In genomic region chr2:158665536-158666302, GRCh38 we compare ENCODE assay signal across 20 cellular contexts.
A peak's percentile ranks its signal among the peaks of the same experiment; 100 is the strongest.
DNase-seq lines count a peak whose midpoint lies in the region; ATAC-seq and TF ChIP-seq lines count a peak whose summit lies in the region.
"Had no signal": no experiment of that assay in that cellular context is flagged by ENCODE, and none has a peak within 500 bp of the region (broad histone marks: within the 10 kb centered on the region; RNA-seq: fewer than 3 reads in every experiment).

No MANE protein-coding gene starts in this region.

- peaks cover 45% of the 10 kb centered on the region for H3K4me1 Mint-ChIP-seq in mesothelial cell of epicardium
- no peaks in the 10 kb centered on the region for H3K4me1 Mint-ChIP-seq in WTC11
- H3K4me1 Mint-ChIP-seq: activated CD4-positive, alpha-beta T cell treated with anti-CD3 and anti-CD28 coated beads, Interleukin-2, amount 10 ng/mL, durations not matched to agents 24 days and 14 days; activated naive CD4-positive, alpha-beta T cell treated with anti-CD3 and anti-CD28 coated beads, Interleukin-2, amount 50 U/mL, for 24 hours had no signal

- POLR2A ChIA-PET in WTC11 (lab: Charles Lee) = no interaction called here

- no peak for TF ChIP-seq CTCF in mesothelial cell of epicardium (IDR thresholded peaks at IDR 0.05; ENCODE audit: unreplicated experiment)
- TF ChIP-seq CTCF in stomach (IDR thresholded peaks at IDR 0.05) = no peak
- TF ChIP-seq CTCF in WTC11 (IDR thresholded peaks at IDR 0.05) = no peak

- H3K9me3 Mint-ChIP-seq in mesothelial cell of epicardium (no peaks in the 10 kb centered on the region), WTC11 (no peaks in the 10 kb centered on the region)
- H3K9me3 Mint-ChIP-seq: activated CD4-positive, alpha-beta T cell treated with anti-CD3 and anti-CD28 coated beads, Interleukin-2, amount 10 ng/mL, durations not matched to agents 24 days and 14 days; activated naive CD4-positive, alpha-beta T cell treated with anti-CD3 and anti-CD28 coated beads, Interleukin-2, amount 50 U/mL, for 24 hours; T-helper 2 cell treated with Interferon-gamma antibody and Interleukin-4, amounts not matched to agents 5 μg/mL and 100 μg/mL, for 36 hours had no signal

- WGBS in stomach, 5 donors = 53 to 67% (median 58%) methylated on average over 5 of the region's 5 CpGs

- H3K4me3 Mint-ChIP-seq in mesothelial cell of epicardium = no peak overlapping the region
- no peak overlapping the region for H3K4me3 Mint-ChIP-seq in WTC11
- H3K4me3 Mint-ChIP-seq: activated CD4-positive, alpha-beta T cell treated with anti-CD3 and anti-CD28 coated beads, Interleukin-2, amount 10 ng/mL, durations not matched to agents 24 days and 14 days; activated naive CD4-positive, alpha-beta T cell treated with anti-CD3 and anti-CD28 coated beads, Interleukin-2, amount 50 U/mL, for 24 hours; T-helper 2 cell treated with Interferon-gamma antibody and Interleukin-4, amounts not matched to agents 5 μg/mL and 100 μg/mL, for 36 hours had no signal

- TF ChIP-seq EP300 in stomach (IDR thresholded peaks at IDR 0.05) = no peak

- ATAC-seq in HG02610 (IDR thresholded peaks at IDR 0.05; ENCODE audit: unreplicated experiment) (no peak), WTC11 (no peak)
- ATAC-seq: mucosa of descending colon had no signal

- TF ChIP-seq POLR2A in stomach (IDR thresholded peaks at IDR 0.05) = no peak

- H3K27ac ChIP-seq in stomach = peak overlapping the region in 1 of 5 donors; percentile 12
- H3K27ac ChIP-seq: C4-2B, epithelial cell of prostate, tibial artery had no signal

- peak; percentile 40 for DNase-seq in G401 (ENCODE audit: low spot score)
- peak; percentile 71 for DNase-seq in NCI-H2171 treated with DMSO at 0.1 percent for 48 hours (lab: John Stamatoyannopoulos, UW)
- peak; percentile 30 for DNase-seq in cerebellar cortex (ENCODE audit: low spot score)
- no peak for DNase-seq in mesothelial cell of epicardium (ENCODE audit: low spot score in 2 of 2, unreplicated experiment in 2 of 2)
- DNase-seq in stomach = no peak
- DNase-seq in WTC11 (ENCODE audit: low spot score) = no peak
- no peak for DNase-seq in NCI-H2029 treated with DMSO at 0.1 percent for 48 hours (lab: John Stamatoyannopoulos, UW)
- DNase-seq: activated CD4-positive, alpha-beta T cell treated with anti-CD3 and anti-CD28 coated beads, Interleukin-2, amount 10 ng/mL, durations not matched to agents 24 days and 14 days; cerebellar nuclear complex; hypothalamus; mucosa of descending colon; NCI-H1930; SHP77; stimulated activated CD4-positive, alpha-beta T cell treated with anti-CD3 and anti-CD28 coated beads, Interleukin-4, amount 100 ng/mL, for 4 hours; tibial artery had no signal

- intact Hi-C loops in stomach (cut with DNase I; ENCODE audit: low total_unique reads) = no loop called here

- H3K27ac Mint-ChIP-seq in mesothelial cell of epicardium = peak overlapping the region; percentile 11
- H3K27ac Mint-ChIP-seq in WTC11 = no peak overlapping the region
- H3K27ac Mint-ChIP-seq: activated CD4-positive, alpha-beta T cell treated with anti-CD3 and anti-CD28 coated beads, Interleukin-2, amount 10 ng/mL, durations not matched to agents 24 days and 14 days; activated naive CD4-positive, alpha-beta T cell treated with anti-CD3 and anti-CD28 coated beads, Interleukin-2, amount 50 U/mL, for 24 hours; T-helper 2 cell treated with Interferon-gamma antibody and Interleukin-4, amounts not matched to agents 5 μg/mL and 100 μg/mL, for 36 hours had no signal

- no peaks in the 10 kb centered on the region for H3K27me3 ChIP-seq in stomach
- H3K27me3 ChIP-seq: tibial artery had no signal

- H3K4me1 ChIP-seq in stomach = no peaks in the 10 kb centered on the region
- H3K4me1 ChIP-seq: tibial artery had no signal

- H3K27me3 Mint-ChIP-seq in mesothelial cell of epicardium (ENCODE audit: low read depth) (no peaks in the 10 kb centered on the region), WTC11 (ENCODE audit: low read depth) (no peaks in the 10 kb centered on the region)
- H3K27me3 Mint-ChIP-seq: activated CD4-positive, alpha-beta T cell treated with anti-CD3 and anti-CD28 coated beads, Interleukin-2, amount 10 ng/mL, durations not matched to agents 24 days and 14 days; activated naive CD4-positive, alpha-beta T cell treated with anti-CD3 and anti-CD28 coated beads, Interleukin-2, amount 50 U/mL, for 24 hours had no signal

- CTCF ChIA-PET in WTC11 (lab: Charles Lee) = no interaction called here

- H3K9me3 ChIP-seq in stomach = no peaks in the 10 kb centered on the region
- H3K9me3 ChIP-seq: mucosa of descending colon, tibial artery had no signal

- H3K36me3 Mint-ChIP-seq in mesothelial cell of epicardium (peaks cover 11% of the 10 kb centered on the region), WTC11 (peaks cover 51% of the 10 kb centered on the region)

- H3K4me3 ChIP-seq in stomach = no peak overlapping the region
- H3K4me3 ChIP-seq: mucosa of descending colon, tibial artery had no signal

- in situ Hi-C loops in G401 (cut with HindIII; ENCODE audit: low sequenced_read_pairs) = no loop called here

- H3K36me3 ChIP-seq in stomach = peaks cover 8 to 87% (median 80%) of the 10 kb centered on the region in 4 donors

TF ChIP-seq in WTC11, 78 proteins besides CTCF, POLR2A, EP300 and RAD21 (continues in another document):
- no peak for TF ChIP-seq PREB (CRISPR knock-in tag; IDR thresholded peaks at IDR 0.05; ENCODE audit: borderline replicate concordance)
- TF ChIP-seq ZNF425 (CRISPR knock-in tag; conservative IDR thresholded peaks at IDR 0.05) = no peak
- TF ChIP-seq STAT6 (CRISPR knock-in tag; conservative IDR thresholded peaks at IDR 0.05; ENCODE audit: low read depth) = no peak
- TF ChIP-seq ESRRA (CRISPR knock-in tag; IDR thresholded peaks at IDR 0.05; ENCODE audit: borderline replicate concordance) = no peak
- no peak for TF ChIP-seq OVOL2 (CRISPR knock-in tag; IDR thresholded peaks at IDR 0.05; ENCODE audit: borderline replicate concordance)
- no peak for TF ChIP-seq EMX1 (CRISPR knock-in tag; IDR thresholded peaks at IDR 0.05)
- no peak for TF ChIP-seq JUN (CRISPR knock-in tag; IDR thresholded peaks at IDR 0.05)
- TF ChIP-seq JAZF1 (CRISPR knock-in tag; IDR thresholded peaks at IDR 0.05) = no peak
- TF ChIP-seq GABPB1 (CRISPR knock-in tag; IDR thresholded peaks at IDR 0.05) = no peak
- no peak for TF ChIP-seq E2F5 (CRISPR knock-in tag; IDR thresholded peaks at IDR 0.05)
- TF ChIP-seq CDX4 (CRISPR knock-in tag; IDR thresholded peaks at IDR 0.05; ENCODE audit: borderline replicate concordance) = no peak

Comparison
In these comparisons a context has a peak if more than half of its experiments do, and no peak if none do; other contexts are left out.
1. DNase-seq: peak in G401 (single experiment), NCI-H2171 treated with DMSO at 0.1 percent for 48 hours (single experiment) and cerebellar cortex (single experiment); none in mesothelial cell of epicardium (0 of 2), stomach (single experiment), WTC11 (single experiment) and NCI-H2029 treated with DMSO at 0.1 percent for 48 hours (single experiment).